In genomic region chr12:8197685-8198308, GRCh38 we compare ENCODE assay signal across 10 cellular contexts. TPM values are rescaled to one million over a fixed set of nuclear protein-coding genes. Genes with fewer than 3 reads are reported as not detected.
DNase-seq lines count a peak whose midpoint lies in the region; TF ChIP-seq lines count a peak whose summit lies in the region.
"Not testable (repeated sequence)": the region's sequence is repeated elsewhere in the genome, so short reads cannot be mapped to it uniquely, and the experiment has no call there.
"Had no signal": no experiment of that assay in that cellular context is flagged by ENCODE, and none has a peak within 500 bp of the region (broad histone marks: within the 10 kb centered on the region; RNA-seq: fewer than 3 reads in every experiment).

No MANE protein-coding gene starts in this region.

- not testable (repeated sequence) for H2BK12ac ChIP-seq in mesenchymal stem cell (ENCODE audit: low read length in 2 of 2)

- H3K14ac ChIP-seq in mesenchymal stem cell (ENCODE audit: low read length in 2 of 2), result not testable (repeated sequence)

- H3K9me2 ChIP-seq in Loucy (replicated peaks; ENCODE audit: low read depth, low read length), result not testable (repeated sequence)

- not testable (repeated sequence) for H2AFZ ChIP-seq in Loucy (ENCODE audit: low read length); mesenchymal stem cell (ENCODE audit: low read depth, low read length)

- H3K4me1 ChIP-seq in Loucy (ENCODE audit: insufficient read depth, low read length, poor library complexity, severe bottlenecking); mesenchymal stem cell (ENCODE audit: control insufficient read depth, insufficient read depth, low read depth, low read length): not testable (repeated sequence)

- H4K91ac ChIP-seq in mesenchymal stem cell (ENCODE audit: low read length), result not testable (repeated sequence)

- H2AK5ac ChIP-seq in mesenchymal stem cell (ENCODE audit: low read length, severe bottlenecking), result not testable (repeated sequence)

- H3K4ac ChIP-seq in mesenchymal stem cell (ENCODE audit: low read depth in 1 of 2, low read length in 2 of 2), result not testable (repeated sequence)

- H3K79me1 ChIP-seq in mesenchymal stem cell (replicated peaks; ENCODE audit: low read length, poor library complexity, severe bottlenecking), result not testable (repeated sequence)

- H3K27me3 ChIP-seq in Loucy (ENCODE audit: insufficient read depth, low read length, poor library complexity, severe bottlenecking); mesenchymal stem cell (ENCODE audit: control insufficient read depth in 1 of 2, insufficient read depth in 1 of 2, low read length in 2 of 2): not testable (repeated sequence)

- not testable (repeated sequence) for H3K27ac ChIP-seq in mesenchymal stem cell (ENCODE audit: low read length, poor library complexity, severe bottlenecking)

- H3K9me3 ChIP-seq in Loucy (ENCODE audit: insufficient read depth, low read depth, low read length); mesenchymal stem cell (ENCODE audit: control insufficient read depth, low read length): not testable (repeated sequence)

- not testable (repeated sequence) for H3K36me3 ChIP-seq in Loucy (ENCODE audit: insufficient read depth, low read length); mesenchymal stem cell (ENCODE audit: control insufficient read depth in 1 of 2, insufficient read depth in 2 of 2, low read depth in 1 of 2, low read length in 2 of 2)

- DNase-seq in AG09319 (ENCODE audit: extremely low read depth, low read depth), result peak; percentile 39
- peak; percentile 68 for DNase-seq in GM04503 (ENCODE audit: low read depth)
- peak; percentile 34 for DNase-seq in amniotic epithelial cell (ENCODE audit: low read depth)
- peak; percentile 88 for DNase-seq in dedifferentiated amniotic fluid mesenchymal stem cell (ENCODE audit: extremely low spot score)
- peak; percentile 48 for DNase-seq in fibroblast of the conjunctiva (ENCODE audit: low read depth)
- peak; percentile 78 for DNase-seq in mesenchymal stem cell
- DNase-seq in skeletal muscle cell (ENCODE audit: low read depth), result peak; percentile 68

- H3K23ac ChIP-seq in mesenchymal stem cell (ENCODE audit: low read length in 2 of 2), result not testable (repeated sequence)

- not testable (repeated sequence) for TF ChIP-seq CTCF in AG09319 (IDR thresholded peaks at IDR 0.05; ENCODE audit: low read depth, low read length)
- peak; percentile 19; the same call in 1 of the 2 replicates for TF ChIP-seq CTCF in Loucy (conservative IDR thresholded peaks at IDR 0.05; ENCODE audit: low read length)

- not testable (repeated sequence) for H3K9ac ChIP-seq in Loucy (ENCODE audit: low read depth, low read length, poor library complexity, severe bottlenecking); mesenchymal stem cell (ENCODE audit: low read length)

- not testable (repeated sequence) for H3K79me2 ChIP-seq in Loucy (ENCODE audit: insufficient read depth, low read length)

- not testable (repeated sequence) for H2BK5ac ChIP-seq in mesenchymal stem cell (ENCODE audit: low read depth, low read length, poor library complexity, severe bottlenecking)

- H3K4me3 ChIP-seq in Loucy (ENCODE audit: low read length, poor library complexity, severe bottlenecking); mesenchymal stem cell (ENCODE audit: insufficient read depth in 1 of 2, low read depth in 1 of 2, low read length in 2 of 2); skeletal muscle cell (ENCODE audit: low read depth, low read length): not testable (repeated sequence)

- not testable (repeated sequence) for H3K18ac ChIP-seq in mesenchymal stem cell (ENCODE audit: low read depth in 1 of 2, low read length in 2 of 2)

- not testable (repeated sequence) for H3F3A ChIP-seq in Loucy (ENCODE audit: low read depth)

- peak overlapping the region; percentile 58 for H3K4me2 ChIP-seq in Loucy (ENCODE audit: low read depth, low read length, poor library complexity, severe bottlenecking)
- not testable (repeated sequence) for H3K4me2 ChIP-seq in mesenchymal stem cell (ENCODE audit: low read length, poor library complexity, severe bottlenecking)

- H4K20me1 ChIP-seq in Loucy (ENCODE audit: insufficient read depth, low read length, poor library complexity, severe bottlenecking), result not testable (repeated sequence)

- not testable (repeated sequence) for H2BK15ac ChIP-seq in mesenchymal stem cell (ENCODE audit: low read depth, poor library complexity, severe bottlenecking)

- not testable (repeated sequence) for H2BK120ac ChIP-seq in mesenchymal stem cell (ENCODE audit: low read depth, low read length)

- 85% methylated on average over 1 of the region's 1 CpG for WGBS in mesenchymal stem cell

- not testable (repeated sequence) for H4K8ac ChIP-seq in mesenchymal stem cell (ENCODE audit: low read length)

RNA-seq across cellular contexts. Expression of gene FAM90A1, which starts 29.6 kb away (rescaled TPM):
- polyA plus RNA-seq in mesenchymal stem cell (2013, experiment 1 of 2), result not detected
- not detected for polyA plus RNA-seq in mesenchymal stem cell (2013, experiment 2 of 2)
- polyA plus RNA-seq: CD14-positive monocyte, IgD-negative memory B cell had no signal

RNA-seq across cellular contexts. Expression of gene ZNF705A, which starts 41.0 kb away (rescaled TPM):
- polyA plus RNA-seq in mesenchymal stem cell (2013, experiment 1 of 2), result not detected
- not detected for polyA plus RNA-seq in mesenchymal stem cell (2013, experiment 2 of 2)
- polyA plus RNA-seq: CD14-positive monocyte, IgD-negative memory B cell had no signal

Comparison
In these comparisons a context has a peak if more than half of its experiments do, and no peak if none do; other contexts are left out.
1. DNase-seq: peak in every context shown above with its lines; median percentile 88 in dedifferentiated amniotic fluid mesenchymal stem cell; 78 in mesenchymal stem cell; 68 in GM04503; 68 in skeletal muscle cell; 48 in fibroblast of the conjunctiva; 39 in AG09319; 34 in amniotic epithelial cell.